In the genomic region with DNA sequence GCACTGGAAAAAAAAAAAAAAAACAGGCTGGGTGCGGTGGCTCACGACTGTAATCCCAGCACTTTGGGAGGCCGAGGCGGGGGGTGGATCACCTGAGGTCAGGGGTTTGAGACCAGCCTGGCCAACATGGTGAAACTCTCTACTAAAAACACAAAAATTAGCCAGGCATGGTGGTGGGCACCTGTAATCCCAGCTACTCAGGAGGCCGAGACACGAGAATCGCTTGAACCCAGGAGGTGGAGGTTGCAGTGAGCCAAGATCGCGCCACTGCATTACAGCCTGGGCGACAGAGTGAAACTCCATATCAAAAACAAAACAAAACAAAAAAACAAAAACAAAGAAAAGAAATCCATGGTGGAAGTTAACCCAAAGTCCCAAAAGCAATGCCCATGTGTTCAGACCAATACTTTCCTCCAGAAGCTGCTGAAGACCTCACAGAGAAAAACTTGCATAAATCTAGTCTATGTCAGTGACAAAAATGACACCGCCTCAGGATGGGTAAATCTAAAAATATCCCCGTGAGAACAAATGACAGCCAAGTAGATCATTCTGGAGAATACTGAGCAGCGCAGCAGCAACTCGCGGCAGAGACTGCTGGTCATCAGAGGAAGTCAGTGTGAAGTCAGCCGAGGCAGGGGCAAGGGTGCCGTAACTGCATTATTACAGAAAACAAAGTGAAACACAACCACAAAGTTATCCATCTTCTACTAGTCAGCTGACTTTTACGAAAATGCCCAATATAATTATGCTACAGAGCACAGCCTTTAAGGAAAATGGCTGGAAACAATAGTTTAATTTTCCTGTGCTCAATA, we compare ENCODE assay signal across 1 cellular context.
TF ChIP-seq lines count a peak whose summit lies in the region.

No MANE protein-coding gene starts in this region.

TF ChIP-seq in SK-N-SH, 30 proteins besides CTCF, POLR2A, EP300 and RAD21:
- TF ChIP-seq POLR2AphosphoS5 (IDR thresholded peaks at IDR 0.05; ENCODE audit: low read depth, low read length) (no peak), YY1 (IDR thresholded peaks at IDR 0.05; ENCODE audit: low read depth) (no peak), RCOR1 (IDR thresholded peaks at IDR 0.05; ENCODE audit: low read length) (no peak), TCF12 (IDR thresholded peaks at IDR 0.05) (no peak), CHD2 (IDR thresholded peaks at IDR 0.05; ENCODE audit: low read length, partially characterized antibody) (no peak), FOXM1 (IDR thresholded peaks at IDR 0.05; ENCODE audit: low read depth) (no peak), FOSL2 (IDR thresholded peaks at IDR 0.05; ENCODE audit: borderline replicate concordance, low read depth) (no peak)
- TF ChIP-seq, protein P1, sequence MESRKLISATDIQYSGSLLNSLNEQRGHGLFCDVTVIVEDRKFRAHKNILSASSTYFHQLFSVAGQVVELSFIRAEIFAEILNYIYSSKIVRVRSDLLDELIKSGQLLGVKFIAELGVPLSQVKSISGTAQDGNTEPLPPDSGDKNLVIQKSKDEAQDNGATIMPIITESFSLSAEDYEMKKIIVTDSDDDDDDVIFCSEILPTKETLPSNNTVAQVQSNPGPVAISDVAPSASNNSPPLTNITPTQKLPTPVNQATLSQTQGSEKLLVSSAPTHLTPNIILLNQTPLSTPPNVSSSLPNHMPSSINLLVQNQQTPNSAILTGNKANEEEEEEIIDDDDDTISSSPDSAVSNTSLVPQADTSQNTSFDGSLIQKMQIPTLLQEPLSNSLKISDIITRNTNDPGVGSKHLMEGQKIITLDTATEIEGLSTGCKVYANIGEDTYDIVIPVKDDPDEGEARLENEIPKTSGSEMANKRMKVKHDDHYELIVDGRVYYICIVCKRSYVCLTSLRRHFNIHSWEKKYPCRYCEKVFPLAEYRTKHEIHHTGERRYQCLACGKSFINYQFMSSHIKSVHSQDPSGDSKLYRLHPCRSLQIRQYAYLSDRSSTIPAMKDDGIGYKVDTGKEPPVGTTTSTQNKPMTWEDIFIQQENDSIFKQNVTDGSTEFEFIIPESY (IDR thresholded peaks at IDR 0.05; ENCODE audit: borderline replicate concordance, low read depth), result no peak
- TF ChIP-seq, protein P2, sequence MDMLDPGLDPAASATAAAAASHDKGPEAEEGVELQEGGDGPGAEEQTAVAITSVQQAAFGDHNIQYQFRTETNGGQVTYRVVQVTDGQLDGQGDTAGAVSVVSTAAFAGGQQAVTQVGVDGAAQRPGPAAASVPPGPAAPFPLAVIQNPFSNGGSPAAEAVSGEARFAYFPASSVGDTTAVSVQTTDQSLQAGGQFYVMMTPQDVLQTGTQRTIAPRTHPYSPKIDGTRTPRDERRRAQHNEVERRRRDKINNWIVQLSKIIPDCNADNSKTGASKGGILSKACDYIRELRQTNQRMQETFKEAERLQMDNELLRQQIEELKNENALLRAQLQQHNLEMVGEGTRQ (IDR thresholded peaks at IDR 0.05; ENCODE audit: borderline replicate concordance, low read depth, low read length), result no peak
- TF ChIP-seq, protein P3, sequence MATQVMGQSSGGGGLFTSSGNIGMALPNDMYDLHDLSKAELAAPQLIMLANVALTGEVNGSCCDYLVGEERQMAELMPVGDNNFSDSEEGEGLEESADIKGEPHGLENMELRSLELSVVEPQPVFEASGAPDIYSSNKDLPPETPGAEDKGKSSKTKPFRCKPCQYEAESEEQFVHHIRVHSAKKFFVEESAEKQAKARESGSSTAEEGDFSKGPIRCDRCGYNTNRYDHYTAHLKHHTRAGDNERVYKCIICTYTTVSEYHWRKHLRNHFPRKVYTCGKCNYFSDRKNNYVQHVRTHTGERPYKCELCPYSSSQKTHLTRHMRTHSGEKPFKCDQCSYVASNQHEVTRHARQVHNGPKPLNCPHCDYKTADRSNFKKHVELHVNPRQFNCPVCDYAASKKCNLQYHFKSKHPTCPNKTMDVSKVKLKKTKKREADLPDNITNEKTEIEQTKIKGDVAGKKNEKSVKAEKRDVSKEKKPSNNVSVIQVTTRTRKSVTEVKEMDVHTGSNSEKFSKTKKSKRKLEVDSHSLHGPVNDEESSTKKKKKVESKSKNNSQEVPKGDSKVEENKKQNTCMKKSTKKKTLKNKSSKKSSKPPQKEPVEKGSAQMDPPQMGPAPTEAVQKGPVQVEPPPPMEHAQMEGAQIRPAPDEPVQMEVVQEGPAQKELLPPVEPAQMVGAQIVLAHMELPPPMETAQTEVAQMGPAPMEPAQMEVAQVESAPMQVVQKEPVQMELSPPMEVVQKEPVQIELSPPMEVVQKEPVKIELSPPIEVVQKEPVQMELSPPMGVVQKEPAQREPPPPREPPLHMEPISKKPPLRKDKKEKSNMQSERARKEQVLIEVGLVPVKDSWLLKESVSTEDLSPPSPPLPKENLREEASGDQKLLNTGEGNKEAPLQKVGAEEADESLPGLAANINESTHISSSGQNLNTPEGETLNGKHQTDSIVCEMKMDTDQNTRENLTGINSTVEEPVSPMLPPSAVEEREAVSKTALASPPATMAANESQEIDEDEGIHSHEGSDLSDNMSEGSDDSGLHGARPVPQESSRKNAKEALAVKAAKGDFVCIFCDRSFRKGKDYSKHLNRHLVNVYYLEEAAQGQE (IDR thresholded peaks at IDR 0.05; ENCODE audit: low read depth, low read length), result no peak
- TF ChIP-seq, protein P4, sequence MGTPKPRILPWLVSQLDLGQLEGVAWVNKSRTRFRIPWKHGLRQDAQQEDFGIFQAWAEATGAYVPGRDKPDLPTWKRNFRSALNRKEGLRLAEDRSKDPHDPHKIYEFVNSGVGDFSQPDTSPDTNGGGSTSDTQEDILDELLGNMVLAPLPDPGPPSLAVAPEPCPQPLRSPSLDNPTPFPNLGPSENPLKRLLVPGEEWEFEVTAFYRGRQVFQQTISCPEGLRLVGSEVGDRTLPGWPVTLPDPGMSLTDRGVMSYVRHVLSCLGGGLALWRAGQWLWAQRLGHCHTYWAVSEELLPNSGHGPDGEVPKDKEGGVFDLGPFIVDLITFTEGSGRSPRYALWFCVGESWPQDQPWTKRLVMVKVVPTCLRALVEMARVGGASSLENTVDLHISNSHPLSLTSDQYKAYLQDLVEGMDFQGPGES (IDR thresholded peaks at IDR 0.05; ENCODE audit: low read depth, low read length), result no peak
